ENCODE assay signal across 14 cellular contexts in the genomic region with DNA sequence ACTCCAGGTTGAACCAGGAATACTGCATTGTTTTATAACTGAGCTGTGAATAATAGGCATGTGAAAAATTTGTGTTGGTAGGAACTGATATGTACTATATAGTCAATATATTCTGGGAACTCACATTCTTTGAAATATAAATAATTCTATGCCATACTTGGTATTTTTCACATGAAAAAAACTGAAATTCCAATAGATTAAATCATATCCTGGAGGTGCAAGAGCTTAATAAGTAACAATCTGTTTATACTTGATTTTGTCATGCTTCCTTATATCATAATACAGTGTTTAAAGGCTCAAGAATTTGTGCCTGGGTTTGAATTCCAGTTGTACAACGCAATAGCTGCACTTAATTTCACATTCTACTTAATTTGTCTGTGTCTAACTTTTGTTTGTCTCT.
DNase-seq lines count a peak whose midpoint lies in the region; ATAC-seq and TF ChIP-seq lines count a peak whose summit lies in the region.
"Had no signal": no experiment of that assay in that cellular context is flagged by ENCODE, and none has a peak within 500 bp of the region (broad histone marks: within the 10 kb centered on the region; RNA-seq: fewer than 3 reads in every experiment).

No MANE protein-coding gene starts in this region.

- no peaks in the 10 kb centered on the region for H3K27me3 ChIP-seq in suprapubic skin
- H3K27me3 ChIP-seq: cardiac muscle cell had no signal

- no peak for ATAC-seq in HG03571 (IDR thresholded peaks at IDR 0.05; ENCODE audit: unreplicated experiment)
- ATAC-seq: activated CD8-positive, alpha-beta T cell treated with anti-CD3 and anti-CD28 coated beads, Interleukin-2, amount 10 ng/mL, durations not matched to agents 7 days and 5 days; Right ventricle myocardium inferior; stimulated activated naive B cell treated with anti-CD40 and anti-IgM and Interleukin-4, amounts not matched to agents 10 μg/mL and 1 μg/mL and 100 μg/mL, for 72 hours had no signal

- WGBS in suprapubic skin: 53% methylated on average over 1 of the region's 1 CpG

- DNase-seq in HS-5 (ENCODE audit: low read depth) (peak; percentile 63), caudate nucleus (lab: John Stamatoyannopoulos, UW) (no peak), hepatic stellate cell (ENCODE audit: low spot score) (peak; percentile 9), suprapubic skin (ENCODE audit: low spot score in 2 of 2) (no peak), DMS79 treated with DMSO at 0.1 percent for 48 hours (lab: John Stamatoyannopoulos, UW) (no peak)
- DNase-seq in activated CD4-positive, alpha-beta T cell treated with anti-CD3 and anti-CD28 coated beads, Interleukin-2, amount 50 U/mL, for 4 hours: no peak
- DNase-seq: activated CD8-positive, alpha-beta T cell treated with anti-CD3 and anti-CD28 coated beads, Interleukin-2, amount 10 ng/mL, durations not matched to agents 7 days and 5 days; CD4-positive, alpha-beta memory T cell; NCI-H187 treated with DMSO at 0.1 percent for 48 hours; stimulated activated CD4-positive, alpha-beta T cell treated with anti-CD3 and anti-CD28 coated beads, Interleukin-4, amount 100 ng/mL, for 4 hours; stimulated activated naive B cell treated with anti-CD40 and anti-IgM and Interleukin-4, amounts not matched to agents 10 μg/mL and 1 μg/mL and 100 μg/mL, for 72 hours had no signal

- H3K4me1 ChIP-seq in suprapubic skin: peaks cover 4% of the 10 kb centered on the region

- H3K36me3 ChIP-seq in suprapubic skin: no peaks in the 10 kb centered on the region
- H3K36me3 ChIP-seq: cardiac muscle cell had no signal

- TF ChIP-seq POLR2A in suprapubic skin (IDR thresholded peaks at IDR 0.05): no peak

- no peak for TF ChIP-seq CTCF in suprapubic skin (IDR thresholded peaks at IDR 0.05)

- H3K27ac ChIP-seq in caudate nucleus (ENCODE audit: low read depth, low read length) (peak overlapping the region; percentile 4), suprapubic skin (peak overlapping the region; percentile 18)
- H3K27ac ChIP-seq: cardiac muscle cell had no signal

- H3K4me3 ChIP-seq in suprapubic skin: no peak overlapping the region
- H3K4me3 ChIP-seq: cardiac muscle cell had no signal

- H3K9me3 ChIP-seq in suprapubic skin: peaks cover 7% of the 10 kb centered on the region

- TF ChIP-seq EP300 in suprapubic skin (IDR thresholded peaks at IDR 0.05): no peak

Comparison
In these comparisons a context has a peak if more than half of its experiments do, and no peak if none do; other contexts are left out.
1. DNase-seq: peak in HS-5 (single experiment) and hepatic stellate cell (single experiment); none in caudate nucleus (0 of 61), suprapubic skin (0 of 2), activated CD4-positive, alpha-beta T cell treated with anti-CD3 and anti-CD28 coated beads, Interleukin-2, amount 50 U/mL, for 4 hours (0 of 2) and DMS79 treated with DMSO at 0.1 percent for 48 hours (single experiment).